ENCODE assay signal across 1 cellular context in the genomic region with DNA sequence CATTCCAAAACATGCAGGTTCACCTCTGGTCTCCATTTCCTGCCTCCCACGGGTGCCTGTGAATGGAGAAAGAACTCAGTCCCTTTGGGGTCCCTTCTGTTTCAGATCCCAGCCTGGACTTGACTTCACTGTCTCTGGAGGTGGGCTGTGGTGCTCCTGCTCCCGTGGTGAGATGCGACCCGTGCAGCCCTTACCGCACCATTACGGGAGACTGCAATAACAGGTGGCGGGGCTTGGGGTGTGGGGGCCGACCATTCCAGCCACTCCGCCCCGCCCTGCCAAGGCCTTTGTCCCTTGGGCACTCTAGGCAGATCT.
TF ChIP-seq lines count a peak whose summit lies in the region.

No MANE protein-coding gene starts in this region.

TF ChIP-seq in GM12878, 131 proteins besides CTCF, POLR2A, EP300 and RAD21:
- no peak for TF ChIP-seq SIX5 (IDR thresholded peaks at IDR 0.05; ENCODE audit: low read depth, low read length, severe bottlenecking)
- no peak for TF ChIP-seq CHD1 (IDR thresholded peaks at IDR 0.05; ENCODE audit: low read depth, low read length)
- TF ChIP-seq IRF4 (IDR thresholded peaks at IDR 0.05; ENCODE audit: low read depth, low read length), result no peak
- no peak for TF ChIP-seq ASH2L (IDR thresholded peaks at IDR 0.05; ENCODE audit: borderline replicate concordance, low read depth)
- TF ChIP-seq FOS (IDR thresholded peaks at IDR 0.05; ENCODE audit: borderline replicate concordance, extremely low read depth, insufficient read length), result no peak
- TF ChIP-seq, protein P1, sequence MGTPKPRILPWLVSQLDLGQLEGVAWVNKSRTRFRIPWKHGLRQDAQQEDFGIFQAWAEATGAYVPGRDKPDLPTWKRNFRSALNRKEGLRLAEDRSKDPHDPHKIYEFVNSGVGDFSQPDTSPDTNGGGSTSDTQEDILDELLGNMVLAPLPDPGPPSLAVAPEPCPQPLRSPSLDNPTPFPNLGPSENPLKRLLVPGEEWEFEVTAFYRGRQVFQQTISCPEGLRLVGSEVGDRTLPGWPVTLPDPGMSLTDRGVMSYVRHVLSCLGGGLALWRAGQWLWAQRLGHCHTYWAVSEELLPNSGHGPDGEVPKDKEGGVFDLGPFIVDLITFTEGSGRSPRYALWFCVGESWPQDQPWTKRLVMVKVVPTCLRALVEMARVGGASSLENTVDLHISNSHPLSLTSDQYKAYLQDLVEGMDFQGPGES (IDR thresholded peaks at IDR 0.05), result no peak
- TF ChIP-seq, protein P2, sequence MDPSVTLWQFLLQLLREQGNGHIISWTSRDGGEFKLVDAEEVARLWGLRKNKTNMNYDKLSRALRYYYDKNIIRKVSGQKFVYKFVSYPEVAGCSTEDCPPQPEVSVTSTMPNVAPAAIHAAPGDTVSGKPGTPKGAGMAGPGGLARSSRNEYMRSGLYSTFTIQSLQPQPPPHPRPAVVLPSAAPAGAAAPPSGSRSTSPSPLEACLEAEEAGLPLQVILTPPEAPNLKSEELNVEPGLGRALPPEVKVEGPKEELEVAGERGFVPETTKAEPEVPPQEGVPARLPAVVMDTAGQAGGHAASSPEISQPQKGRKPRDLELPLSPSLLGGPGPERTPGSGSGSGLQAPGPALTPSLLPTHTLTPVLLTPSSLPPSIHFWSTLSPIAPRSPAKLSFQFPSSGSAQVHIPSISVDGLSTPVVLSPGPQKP (IDR thresholded peaks at IDR 0.05; ENCODE audit: low read depth, low read length), result no peak
- no peak for TF ChIP-seq ZNF384 (IDR thresholded peaks at IDR 0.05; ENCODE audit: borderline replicate concordance, low read depth, low read length)
- no peak for TF ChIP-seq FOXM1 (IDR thresholded peaks at IDR 0.05; ENCODE audit: low read depth, low read length)
- no peak for TF ChIP-seq NFYA (IDR thresholded peaks at IDR 0.05; ENCODE audit: borderline replicate concordance, low read depth, low read length)
- TF ChIP-seq NR2C2 (IDR thresholded peaks at IDR 0.05; ENCODE audit: borderline replicate concordance, control insufficient read depth, insufficient read length, low read depth), result no peak
- no peak for TF ChIP-seq MYC (IDR thresholded peaks at IDR 0.05; ENCODE audit: insufficient read depth, insufficient read length, insufficient replicate concordance, low read length, severe bottlenecking)
- TF ChIP-seq TCF12 (IDR thresholded peaks at IDR 0.05; ENCODE audit: low read depth, low read length), result no peak
- no peak for TF ChIP-seq HDAC6 (IDR thresholded peaks at IDR 0.05; ENCODE audit: unreplicated experiment)
- no peak for TF ChIP-seq ZNF207 (IDR thresholded peaks at IDR 0.05; ENCODE audit: borderline replicate concordance)
- TF ChIP-seq TCF7 (IDR thresholded peaks at IDR 0.05; ENCODE audit: borderline replicate concordance), result no peak
- no peak for TF ChIP-seq POLR2AphosphoS2 (IDR thresholded peaks at IDR 0.05; ENCODE audit: low read depth, low read length)
TF ChIP-seq in GM12878: peak in this region for 0.
